ENCODE assay signal across 19 cellular contexts in the genomic region with DNA sequence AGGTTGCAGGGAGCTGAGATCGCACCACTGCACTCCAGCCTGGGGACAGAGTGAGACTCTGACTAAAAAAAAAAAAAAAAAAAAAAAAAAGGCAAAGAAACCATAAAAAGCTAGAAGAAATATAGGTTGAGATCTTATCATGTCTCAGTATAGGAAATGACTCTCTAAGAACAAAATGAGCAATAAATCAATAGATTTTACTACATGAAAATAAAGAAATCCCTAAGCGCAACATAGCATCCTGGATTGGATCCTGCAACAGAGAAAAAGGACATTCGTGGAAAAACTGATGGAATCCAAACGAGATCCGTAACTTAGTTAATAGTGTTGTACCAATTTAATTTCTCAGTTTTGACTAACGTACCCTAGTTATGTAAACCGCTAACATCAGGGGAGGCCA. TPM values are rescaled to one million over a fixed set of nuclear protein-coding genes. Genes with fewer than 3 reads are reported as not detected.
DNase-seq lines count a peak whose midpoint lies in the region; ATAC-seq, FAIRE-seq and TF ChIP-seq lines count a peak whose summit lies in the region.
"Had no signal": no experiment of that assay in that cellular context is flagged by ENCODE, and none has a peak within 500 bp of the region (broad histone marks: within the 10 kb centered on the region; RNA-seq: fewer than 3 reads in every experiment).

No MANE protein-coding gene starts in this region.

- no peak overlapping the region for H2BK5ac ChIP-seq in mesenchymal stem cell (ENCODE audit: low read depth, low read length, poor library complexity, severe bottlenecking)

- H4K20me1 ChIP-seq in OCI-LY7 (ENCODE audit: insufficient read depth, low read length) = no peaks in the 10 kb centered on the region

- H3K9me2 ChIP-seq in OCI-LY7 (ENCODE audit: insufficient read depth, low read length) = no peaks in the 10 kb centered on the region

- H3K27ac Mint-ChIP-seq in HFFc6 = peak overlapping the region; percentile 86
- H3K27ac Mint-ChIP-seq: CD14-positive monocyte had no signal

- H3K9ac ChIP-seq in mesenchymal stem cell (ENCODE audit: low read length) = no peak overlapping the region

- no peak for TF ChIP-seq RAD21 in A549 (conservative IDR thresholded peaks at IDR 0.05 in 1 of 2, IDR thresholded peaks at IDR 0.05 in 1 of 2)

- intact Hi-C loops in OCI-LY7 (cut with micrococcal nuclease; ENCODE audit: unreplicated experiment) = no loop called here
- intact Hi-C loops in sigmoid colon (cut with DNase I) = loop anchor here (10.0 kb wide), 1 partner anchor 68 kb away; no protein-coding TSS in a partner anchor

- H3K27ac ChIP-seq in A549 (peak overlapping the region; percentile 81 to 86), VCaP (peak overlapping the region; percentile 99), mesenchymal stem cell (ENCODE audit: low read length, poor library complexity, severe bottlenecking) (no peak overlapping the region), OCI-LY7 (ENCODE audit: low read depth, low read length, poor library complexity, severe bottlenecking) (no peak overlapping the region), sigmoid colon (peak overlapping the region in 2 of 4 donors; percentile 68 to 71)

- H3K18ac ChIP-seq in mesenchymal stem cell (ENCODE audit: low read depth in 1 of 2, low read length in 2 of 2) = no peak overlapping the region

- peak overlapping the region; percentile 42 for H2BK120ac ChIP-seq in mesenchymal stem cell (ENCODE audit: low read depth, low read length)

- CTCF ChIA-PET in A549 (lab: Yijun Ruan, JAX) = interaction anchor here (0.7 to 1.2 kb wide), 2 partner anchors 59 to 66 kb away, joined by 3 read pairs; no protein-coding TSS in a partner anchor
- CTCF ChIA-PET in OCI-LY7 (lab: Charles Lee; ENCODE audit: unreplicated experiment) = no interaction called here

- BruUV-seq in OCI-LY7 (replicated peaks; lab: Mats Ljungman, UMichigan) = no TSS peak

- no peak overlapping the region for H3K14ac ChIP-seq in mesenchymal stem cell (ENCODE audit: low read length in 2 of 2)

- no peak for FAIRE-seq in A549 (lab: Jason Lieb, UNC)

- TF ChIP-seq EP300 in A549 (IDR thresholded peaks at IDR 0.05) (no peak), sigmoid colon (IDR thresholded peaks at IDR 0.05) (no peak)

- H3K36me3 Mint-ChIP-seq in HFFc6 (ENCODE audit: low read depth) = peaks cover 16% of the 10 kb centered on the region
- H3K36me3 Mint-ChIP-seq: CD14-positive monocyte had no signal

- H3K4me1 Mint-ChIP-seq in HFFc6 (ENCODE audit: low read depth) = peaks cover 53% of the 10 kb centered on the region

- 46% methylated on average over 7 of the region's 7 CpGs for WGBS in A549 (ENCODE audit: missing lambda C conversion rate)
- 59% methylated on average over 5 of the region's 7 CpGs for WGBS in mesenchymal stem cell
- WGBS in sigmoid colon, 2 donors = 89 to 91% methylated on average over 7 of the region's 7 CpGs

- DNase-seq in A549 (ENCODE audit: low read depth in 1 of 2, low spot score in 1 of 2) (no peak), HFFc6 (no peak), mesenchymal stem cell (no peak), OCI-LY7 (ENCODE audit: low spot score) (no peak), UCSD-AML1 (lab: John Stamatoyannopoulos, UW; ENCODE audit: unreplicated experiment) (no peak), sigmoid colon (no peak)
- DNase-seq: NCI-H1105, NCI-H1694 treated with DMSO at 0.1 percent for 48 hours, NCI-H2171, RPMI8226 had no signal

- H2BK12ac ChIP-seq in mesenchymal stem cell (ENCODE audit: low read length in 2 of 2) = peak overlapping the region in 1 of 2 experiments; percentile 55

- H3K4me3 ChIP-seq in A549 (no peak overlapping the region), mesenchymal stem cell (ENCODE audit: insufficient read depth in 1 of 2, low read depth in 1 of 2, low read length in 2 of 2) (no peak overlapping the region), OCI-LY7 (ENCODE audit: low read depth, low read length, poor library complexity, severe bottlenecking) (no peak overlapping the region), sigmoid colon (no peak overlapping the region)

- no peak overlapping the region for H4K91ac ChIP-seq in mesenchymal stem cell (ENCODE audit: low read length)

- no peak overlapping the region for H4K8ac ChIP-seq in mesenchymal stem cell (ENCODE audit: low read length)

- H3K79me2 ChIP-seq in OCI-LY7 (ENCODE audit: insufficient read depth, low read depth, low read length) = no peaks in the 10 kb centered on the region

- H3K4me2 ChIP-seq in A549 = peak overlapping the region; percentile 72
- no peak overlapping the region for H3K4me2 ChIP-seq in mesenchymal stem cell (ENCODE audit: low read length, poor library complexity, severe bottlenecking)
- H3K4me2 ChIP-seq in OCI-LY7 (ENCODE audit: low read length) = no peak overlapping the region

- no peak overlapping the region for H2BK15ac ChIP-seq in mesenchymal stem cell (ENCODE audit: low read depth, poor library complexity, severe bottlenecking)

- TF ChIP-seq POLR2A in A549 (IDR thresholded peaks at IDR 0.05; ENCODE audit: low read length) (no peak), sigmoid colon (IDR thresholded peaks at IDR 0.05) (no peak)

- peak overlapping the region; percentile 59; the same call in 1 of the 2 replicates for H3K4me3 Mint-ChIP-seq in HFFc6
- H3K4me3 Mint-ChIP-seq: CD14-positive monocyte had no signal

- H3K9me3 ChIP-seq in A549 (peaks cover 4% of the 10 kb centered on the region), mesenchymal stem cell (ENCODE audit: control insufficient read depth, low read length) (peaks cover 5% of the 10 kb centered on the region), OCI-LY7 (ENCODE audit: low read length) (no peaks in the 10 kb centered on the region), sigmoid colon (peaks cover 0 to under 1% (median 0%) of the 10 kb centered on the region in 4 donors)

- H3K9me3 Mint-ChIP-seq in HFFc6 = peaks cover 16% of the 10 kb centered on the region

- POLR2A ChIA-PET in A549 (lab: Yijun Ruan, JAX) = no interaction called here
- POLR2A ChIA-PET in OCI-LY7 (lab: Charles Lee) = no interaction called here

- no peak overlapping the region for H2AK5ac ChIP-seq in mesenchymal stem cell (ENCODE audit: low read length, severe bottlenecking)

- H3K79me1 ChIP-seq in mesenchymal stem cell (replicated peaks; ENCODE audit: low read length, poor library complexity, severe bottlenecking) = no peaks in the 10 kb centered on the region

- H3K4me1 ChIP-seq in A549 = peaks cover 47% of the 10 kb centered on the region
- peaks cover 7% of the 10 kb centered on the region for H3K4me1 ChIP-seq in mesenchymal stem cell (ENCODE audit: control insufficient read depth, insufficient read depth, low read depth, low read length)
- H3K4me1 ChIP-seq in OCI-LY7 (ENCODE audit: insufficient read depth, low read length, poor library complexity, severe bottlenecking) = no peaks in the 10 kb centered on the region
- H3K4me1 ChIP-seq in sigmoid colon = peaks cover 0 to 59% (median 51%) of the 10 kb centered on the region in 4 donors

- H3K27me3 ChIP-seq in mesenchymal stem cell (ENCODE audit: control insufficient read depth in 1 of 2, insufficient read depth in 1 of 2, low read length in 2 of 2) (no peaks in the 10 kb centered on the region), sigmoid colon (no peaks in the 10 kb centered on the region)

- ATAC-seq in A549 = no peak
- ATAC-seq in GM21526 (IDR thresholded peaks at IDR 0.05; ENCODE audit: low FRiP score, unreplicated experiment) = no peak
- ATAC-seq: HCT116 had no signal

- H2AFZ ChIP-seq in mesenchymal stem cell (ENCODE audit: low read depth, low read length) (no peak overlapping the region), OCI-LY7 (ENCODE audit: low read length) (no peak overlapping the region)

- H3K36me3 ChIP-seq in mesenchymal stem cell (ENCODE audit: control insufficient read depth in 1 of 2, insufficient read depth in 2 of 2, low read depth in 1 of 2, low read length in 2 of 2) (no peaks in the 10 kb centered on the region), OCI-LY7 (ENCODE audit: insufficient read depth, low read length) (no peaks in the 10 kb centered on the region), sigmoid colon (no peaks in the 10 kb centered on the region)

- TF ChIP-seq CTCF in A549 (IDR thresholded peaks at IDR 0.05) (no peak), HFFc6 (IDR thresholded peaks at IDR 0.05) (no peak), VCaP (conservative IDR thresholded peaks at IDR 0.05) (no peak), OCI-LY7 (conservative IDR thresholded peaks at IDR 0.05; ENCODE audit: low read length) (no peak), sigmoid colon (IDR thresholded peaks at IDR 0.05) (no peak)

- H3K27me3 Mint-ChIP-seq in HFFc6 (ENCODE audit: insufficient read depth) = peaks cover 4% of the 10 kb centered on the region; the same call in 1 of the 2 replicates

- H3K4ac ChIP-seq in mesenchymal stem cell (ENCODE audit: low read depth in 1 of 2, low read length in 2 of 2) = peak overlapping the region in 1 of 2 experiments; percentile 30

- H3K23ac ChIP-seq in mesenchymal stem cell (ENCODE audit: low read length in 2 of 2) = no peak overlapping the region

RNA-seq across cellular contexts. Expression of a gene that starts 35.3 kb away (rescaled TPM):
- 0.12 TPM in 2 replicates for polyA plus RNA-seq in A549 (2011; rRNA removed)
- 0.08 and 0.09 TPM in 2 replicates for polyA plus RNA-seq in A549 (2012; cell fraction: cytosol; rRNA removed)
- polyA plus RNA-seq in A549 (2012; cell fraction: nucleus; rRNA removed) = 0.24 and 0.25 TPM in 2 replicates
- 0.03 to 0.07 TPM (median 0.04 TPM) in 3 replicates for polyA plus RNA-seq in A549 (2017; fragmentation: RNase III; extraction: RNeasy Plus Mini Kit Qiagen cat#74134 plus additional on column Dnase treatment)
- 0.12 TPM in 1 of 2 replicates, not detected in the other for polyA minus RNA-seq in A549 (2011; rRNA and poly(A)+ RNA removed)
- under 1 TPM in 1 of 6 experiments, not detected in 5; 0.09 TPM for total RNA-seq in HFFc6 (2021; fragmentation: NEBNext Ultra II Directional; extraction: Animal tissue kit (Norgen Biotek cat#: 25700))
- polyA plus RNA-seq in mesenchymal stem cell (2013, experiment 1 of 2) = 2.3 TPM
- 2.2 TPM for polyA plus RNA-seq in mesenchymal stem cell (2013, experiment 2 of 2)
- total RNA-seq in OCI-LY7 (2014; rRNA removed; shearing (Covaris generic)) = not detected in 2 replicates
- not detected in 2 replicates for total RNA-seq in OCI-LY7 (2022)
- total RNA-seq in sigmoid colon = under 1 TPM in 3 of 4 donors, not detected in 1; 0.16 to 0.83 (median 0.54) TPM
- polyA plus RNA-seq in sigmoid colon = 1 to 10 TPM in 2 of 3 donors, under 1 TPM in 1; 0.86 to 1.6 (median 1.2) TPM
- total RNA-seq: A172, HT1080, MCF 10A, NCI-H460, SK-MEL-5 had no signal
- polyA plus RNA-seq: CD14-positive monocyte had no signal

RNA-seq across cellular contexts. Expression of a gene that starts 45.1 kb away (rescaled TPM):
- polyA plus RNA-seq in A549 (2011; rRNA removed) (0.05 and 0.15 TPM in 2 replicates), A549 (2017; fragmentation: RNase III; extraction: RNeasy Plus Mini Kit Qiagen cat#74134 plus additional on column Dnase treatment) (not detected in 3 replicates), sigmoid colon (10 to 100 TPM in 2 of 3 donors, 1 to 10 TPM in 1; 1.6 to 16.2 (median 13.8) TPM)
- 0.01 TPM in 1 of 2 replicates, not detected in the other for polyA plus RNA-seq in A549 (2012; cell fraction: cytosol; rRNA removed)
- 0.05 and 0.17 TPM in 2 replicates for polyA plus RNA-seq in A549 (2012; cell fraction: nucleus; rRNA removed)
- not detected in 2 replicates for polyA minus RNA-seq in A549 (2011; rRNA and poly(A)+ RNA removed)
- total RNA-seq in HFFc6 (2021; fragmentation: NEBNext Ultra II Directional; extraction: Animal tissue kit (Norgen Biotek cat#: 25700)) = 10 to 100 TPM in 5 of 6 experiments, 1 to 10 TPM in 1; 9.4 to 12.9 (median 10.8) TPM
- polyA plus RNA-seq in mesenchymal stem cell (2013, experiment 1 of 2) = 54.8 TPM
- 53.6 TPM for polyA plus RNA-seq in mesenchymal stem cell (2013, experiment 2 of 2)
- total RNA-seq in OCI-LY7 (2014; rRNA removed; shearing (Covaris generic)) = not detected in 2 replicates
- total RNA-seq in OCI-LY7 (2022) (not detected in 2 replicates), sigmoid colon (100 to 1,000 TPM in 1 of 4 donors, 10 to 100 TPM in 3; 67.6 to 200 (median 88.6) TPM)
- total RNA-seq: A172, HT1080, MCF 10A, NCI-H460, SK-MEL-5 had no signal
- polyA plus RNA-seq: CD14-positive monocyte had no signal

Comparison
In these comparisons a context has a peak if more than half of its experiments do, and no peak if none do; other contexts are left out.
1. H3K27ac ChIP-seq: peak in A549 (2 of 2) and VCaP (single experiment); none in mesenchymal stem cell (single experiment) and OCI-LY7 (single experiment).
2. RNA of a gene that starts 45.1 kb away (total RNA-seq): 67.6 to 200 TPM in sigmoid colon and 9.4 to 12.9 TPM in HFFc6; not detected in OCI-LY7; every median in the first group is over 4 times any median in the second.